In the genomic region with DNA sequence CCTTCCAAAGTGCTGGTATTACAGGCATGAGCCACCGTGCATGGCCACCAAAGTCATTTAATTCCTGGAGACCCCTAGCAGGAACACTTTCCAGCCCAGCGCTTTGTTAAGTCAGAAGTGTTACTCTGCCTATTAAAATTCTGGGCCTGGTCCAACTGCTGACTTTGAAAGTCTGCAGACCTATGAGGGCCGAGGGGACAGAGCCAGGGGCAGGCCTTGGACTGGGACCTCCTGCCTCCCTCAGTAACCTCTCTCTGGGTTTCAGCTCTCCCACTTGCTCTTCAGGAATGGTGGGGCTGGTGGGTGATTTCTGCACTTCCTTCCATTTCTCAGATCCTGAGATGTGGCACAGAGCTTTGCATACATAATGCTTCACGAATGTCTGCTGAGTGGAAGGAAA, we compare ENCODE assay signal across 6 cellular contexts. TPM values are rescaled to one million over a fixed set of nuclear protein-coding genes. Genes with fewer than 3 reads are reported as not detected.
"Had no signal": no experiment of that assay in that cellular context is flagged by ENCODE, and none has a peak within 500 bp of the region (broad histone marks: within the 10 kb centered on the region; RNA-seq: fewer than 3 reads in every experiment).

No MANE protein-coding gene starts in this region.

- H3K9me3 Mint-ChIP-seq: GM23338, H9 had no signal

- DNase-seq: H9, HCEC 1CT, IMR-90 had no signal

- H3K27ac Mint-ChIP-seq: GM23338, H9 had no signal

- ATAC-seq: GM23338 had no signal

- H3K4me1 Mint-ChIP-seq: GM23338, H9 had no signal

- H3K4me3 Mint-ChIP-seq: GM23338, H9 had no signal

- H3K4me3 ChIP-seq: GM23338 had no signal

RNA-seq across cellular contexts. Expression of a gene that starts 9.7 kb away (rescaled TPM):
- total RNA-seq: GM23338, H1, H9, HT-29, IMR-90 had no signal

RNA-seq across cellular contexts. Expression of a gene that starts 28.8 kb away (rescaled TPM):
- total RNA-seq: H1, H9, IMR-90 had no signal
